8 cellular contexts compared by ENCODE assay signal in the genomic region with DNA sequence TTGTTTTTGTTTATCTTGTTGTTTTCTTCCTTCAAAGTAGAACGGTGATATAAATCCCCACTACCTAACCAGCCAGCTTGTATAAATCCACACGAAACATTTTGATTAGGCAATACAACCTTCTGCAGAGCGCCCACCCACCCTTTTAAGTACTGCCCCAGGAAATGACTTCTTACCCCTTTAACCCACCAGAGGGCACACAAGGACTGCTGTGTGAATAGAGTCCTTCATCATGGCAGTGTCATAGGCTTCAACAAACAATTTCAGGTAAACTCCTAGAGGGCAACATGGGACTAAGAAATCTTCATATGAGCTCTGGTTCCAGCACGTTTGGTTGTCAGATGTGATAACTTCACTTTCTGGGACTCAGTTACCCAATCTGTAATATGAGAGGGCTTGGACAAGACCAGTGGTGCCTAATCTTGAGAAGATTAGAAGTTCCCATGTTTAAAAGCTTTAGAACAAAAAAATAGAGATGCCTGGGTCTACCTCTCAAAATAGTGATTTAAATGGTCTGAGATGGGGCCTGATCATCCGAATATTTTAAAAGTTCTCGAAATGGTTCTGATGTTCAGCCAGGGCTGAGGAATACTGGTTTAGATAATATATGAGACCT. TPM values are rescaled to one million over a fixed set of nuclear protein-coding genes. Genes with fewer than 3 reads are reported as not detected.
DNase-seq lines count a peak whose midpoint lies in the region; ATAC-seq and TF ChIP-seq lines count a peak whose summit lies in the region.

No MANE protein-coding gene starts in this region.

- no peak overlapping the region for H3K4ac ChIP-seq in H9 (ENCODE audit: low read depth, low read length)

- H3K4me1 ChIP-seq in H9 (ENCODE audit: insufficient read depth, low read length) (no peaks in the 10 kb centered on the region), right cardiac atrium (ENCODE audit: control insufficient read depth, insufficient read depth, low read length) (no peaks in the 10 kb centered on the region), gastrocnemius medialis (peaks cover 0 to 4% of the 10 kb centered on the region in 2 donors)

- H3K79me2 ChIP-seq in H9 (ENCODE audit: insufficient read depth, low read length), result no peaks in the 10 kb centered on the region

- peaks cover 10% of the 10 kb centered on the region for H3K27me3 Mint-ChIP-seq in H9 (ENCODE audit: low read depth)

- peaks cover 13 to 30% (median 25%) of the 10 kb centered on the region in 3 experiments for H3K36me3 Mint-ChIP-seq in H9 (ENCODE audit: insufficient read depth in 1 of 3, low read depth in 3 of 3)

- no peak overlapping the region for H2BK20ac ChIP-seq in H9 (ENCODE audit: low read depth, low read length, poor library complexity, severe bottlenecking)

- intact Hi-C loops in right cardiac atrium (cut with DNase I), result loop anchor here (2.0 to 10.0 kb wide), 7 partner anchors 142 to 529 kb away; a partner anchor contains a TSS
- intact Hi-C loops in gastrocnemius medialis (cut with DNase I; ENCODE audit: low total_unique reads), result loop anchor here (1.0 to 5.0 kb wide), 6 partner anchors 84 to 444 kb away; a partner anchor contains a TSS

- TF ChIP-seq POLR2A in gastrocnemius medialis (IDR thresholded peaks at IDR 0.05), result no peak

- H3K9ac ChIP-seq in H9 (ENCODE audit: extremely low read depth, insufficient read length, low read length), result no peak overlapping the region

- H3K4me3 ChIP-seq in right cardiac atrium (ENCODE audit: low read length) (no peak overlapping the region), gastrocnemius medialis (no peak overlapping the region)

- H3K4me1 Mint-ChIP-seq in H9, result peaks cover 2 to 14% of the 10 kb centered on the region in 2 experiments; a peak in 3 of 4 replicates

- no peak overlapping the region for H3K14ac ChIP-seq in H9 (ENCODE audit: insufficient read depth, low read length)

- no peak overlapping the region for H4K8ac ChIP-seq in H9 (replicated peaks; ENCODE audit: insufficient read length, low read depth, low read length)

- no peak overlapping the region for H3K23ac ChIP-seq in H9 (ENCODE audit: insufficient read length, low read depth, low read length)

- H4K5ac ChIP-seq in H9 (ENCODE audit: insufficient read length, low read depth, low read length), result no peak overlapping the region

- H3K27ac ChIP-seq in H9 (ENCODE audit: insufficient read length, low read depth, low read length), result no peak overlapping the region
- H3K27ac ChIP-seq in right cardiac atrium (ENCODE audit: low read length), result no peak overlapping the region
- H3K27ac ChIP-seq in gastrocnemius medialis, result no peak overlapping the region

- no peak overlapping the region for H2BK12ac ChIP-seq in H9 (ENCODE audit: insufficient read length, low read depth, low read length)

- no peak overlapping the region for H2AFZ ChIP-seq in H9 (ENCODE audit: low read length)

- H3K9me3 ChIP-seq in H9 (ENCODE audit: control insufficient read depth, low read depth, low read length) (peaks cover 9% of the 10 kb centered on the region), right cardiac atrium (ENCODE audit: control insufficient read depth, low read length) (no peaks in the 10 kb centered on the region), gastrocnemius medialis (no peaks in the 10 kb centered on the region)

- H2BK15ac ChIP-seq in H9 (ENCODE audit: low read depth, low read length), result no peak overlapping the region

- no peaks in the 10 kb centered on the region for H4K20me1 ChIP-seq in H9 (ENCODE audit: control insufficient read depth, insufficient read depth, insufficient read length)

- peak; percentile 61 for DNase-seq in GM04504 (ENCODE audit: low read depth)
- peak; percentile 84 for DNase-seq in H9
- peak; percentile 65 for DNase-seq in MV-4-11 (lab: John Stamatoyannopoulos, UW)
- peak; percentile 46 for DNase-seq in RPMI8226
- DNase-seq in amniotic epithelial cell (ENCODE audit: low read depth), result peak; percentile 83
- peak in 1 of 3 donors; percentile 42 for DNase-seq in right cardiac atrium
- peak; percentile 36 to 44 for DNase-seq in gastrocnemius medialis
- DNase-seq in occipital lobe (lab: John Stamatoyannopoulos, UW), result no peak

- WGBS in H9 (ENCODE audit: extremely low coverage, insufficient read length, low lambda C conversion rate), result no CpG with 5 or more reads among the region's 6 CpGs
- WGBS in right cardiac atrium, result 28% methylated on average over 6 of the region's 6 CpGs

- H3K56ac ChIP-seq in H9 (ENCODE audit: insufficient read length, low read depth, low read length), result no peak overlapping the region

- no peak overlapping the region for H3K18ac ChIP-seq in H9 (ENCODE audit: insufficient read length, low read depth, low read length)

- no peaks in the 10 kb centered on the region for H3K79me1 ChIP-seq in H9 (ENCODE audit: insufficient read depth, low read depth, low read length, poor library complexity, severe bottlenecking)

- peaks cover 16 to 37% of the 10 kb centered on the region in 2 experiments for H3K9me3 Mint-ChIP-seq in H9

- in situ Hi-C loops in gastrocnemius medialis (cut with MboI; ENCODE audit: low sequenced_read_pairs in 4 of 4), result loop anchor here (5.0 to 10.0 kb wide), 4 partner anchors 142 to 282 kb away; a partner anchor contains a TSS

- H2AK5ac ChIP-seq in H9 (ENCODE audit: insufficient read length, low read length), result no peak overlapping the region

- H3K4me2 ChIP-seq in H9 (ENCODE audit: insufficient read depth, insufficient read length, low read length), result no peak overlapping the region

- H3K4me3 Mint-ChIP-seq in H9, result 0 out of 5 replicates have a peak overlapping the region, but pooled peaks of 1 of the 2 experiments have one; percentile 26

- no peak overlapping the region for H2BK5ac ChIP-seq in H9 (ENCODE audit: insufficient read length, low read length)

- TF ChIP-seq CTCF in H9 (conservative IDR thresholded peaks at IDR 0.05), result peak; percentile 93
- TF ChIP-seq CTCF in gastrocnemius medialis (IDR thresholded peaks at IDR 0.05 in 4 of 5, conservative IDR thresholded peaks at IDR 0.05 in 1 of 5), result peak; percentile 86 to 94 (median 89)

- ATAC-seq in right cardiac atrium (peak; percentile 89 to 94), gastrocnemius medialis (peak; percentile 98)

- no peaks in the 10 kb centered on the region for H3K36me3 ChIP-seq in gastrocnemius medialis

- H4K91ac ChIP-seq in H9 (ENCODE audit: insufficient read length, low read depth, low read length), result no peak overlapping the region

- no peaks in the 10 kb centered on the region for H3K27me3 ChIP-seq in H9 (ENCODE audit: insufficient read depth, low read length)
- H3K27me3 ChIP-seq in right cardiac atrium (ENCODE audit: control insufficient read depth, insufficient read depth), result no peaks in the 10 kb centered on the region
- H3K27me3 ChIP-seq in gastrocnemius medialis, result no peaks in the 10 kb centered on the region

- H3K27ac Mint-ChIP-seq in H9, result no peak overlapping the region; a peak in 1 of 7 replicates

- no peak overlapping the region for H2BK120ac ChIP-seq in H9 (ENCODE audit: low read depth, low read length, poor library complexity, severe bottlenecking)

- no peaks in the 10 kb centered on the region for H3K23me2 ChIP-seq in H9 (ENCODE audit: insufficient read length, low read depth, low read length, poor library complexity, severe bottlenecking)

- peak overlapping the region; percentile 11 for H3T11ph ChIP-seq in H9 (ENCODE audit: low read length)

RNA-seq across cellular contexts. Expression of a gene that starts 56.1 kb away (rescaled TPM):
- total RNA-seq in H9 (2021) (not detected in 2 replicates), right cardiac atrium (1 to 10 TPM; 1.1 to 3.5 (median 1.8) TPM), gastrocnemius medialis (1 to 10 TPM in 3 of 4 donors, under 1 TPM in 1; 0.70 to 2.1 (median 1.3) TPM), occipital lobe (5.8 TPM)
- 1.6 TPM for polyA plus RNA-seq in right cardiac atrium
